In genomic region chr11:72716788-72717435, GRCh38 we compare ENCODE assay signal across 15 cellular contexts.
"Had no signal": no experiment of that assay in that cellular context is flagged by ENCODE, and none has a peak within 500 bp of the region (broad histone marks: within the 10 kb centered on the region; RNA-seq: fewer than 3 reads in every experiment).

No MANE protein-coding gene starts in this region.

- H3K27ac ChIP-seq: foreskin keratinocyte, transverse colon had no signal

- H3K27me3 ChIP-seq: foreskin keratinocyte, transverse colon had no signal

- ATAC-seq: activated CD8-positive, alpha-beta memory T cell treated with anti-CD3 and anti-CD28 coated beads, Interleukin-2, amount 10 ng/mL, durations not matched to agents 7 days and 5 days; left lobe of liver had no signal

- H3K9me3 ChIP-seq: transverse colon had no signal

- H3K4me3 Mint-ChIP-seq: activated CD4-positive, alpha-beta memory T cell treated with anti-CD3 and anti-CD28 coated beads, Interleukin-2, amount 10 ng/mL, durations not matched to agents 7 days and 5 days; activated CD8-positive, alpha-beta memory T cell treated with anti-CD3 and anti-CD28 coated beads, Interleukin-2, amount 10 ng/mL, durations not matched to agents 7 days and 5 days; activated naive CD8-positive, alpha-beta T cell treated with anti-CD3 and anti-CD28 coated beads for 36 hours had no signal

- DNase-seq: activated CD4-positive, alpha-beta memory T cell treated with anti-CD3 and anti-CD28 coated beads, Interleukin-2, amount 10 ng/mL, durations not matched to agents 7 days and 5 days; activated CD4-positive, alpha-beta T cell treated with anti-CD3 and anti-CD28 coated beads for 48 hours; activated CD4-positive, CD25-positive, alpha-beta regulatory T cell; activated CD8-positive, alpha-beta memory T cell treated with anti-CD3 and anti-CD28 coated beads, Interleukin-2, amount 10 ng/mL, durations not matched to agents 7 days and 5 days; activated naive CD4-positive, alpha-beta T cell; activated naive CD8-positive, alpha-beta T cell treated with anti-CD3 and anti-CD28 coated beads for 36 hours; amniotic stem cell; foreskin keratinocyte; mammary epithelial cell; stimulated activated CD4-positive, alpha-beta T cell treated with anti-CD3 and anti-CD28 coated beads, Interleukin-2, amount 100 ng/mL, for 24 hours; stimulated activated naive CD4-positive, alpha-beta T cell treated with Interleukin-2 at 50 U/mL for 16 hours; T-helper 9 cell; transverse colon had no signal

- H3K27me3 Mint-ChIP-seq: activated CD4-positive, alpha-beta memory T cell treated with anti-CD3 and anti-CD28 coated beads, Interleukin-2, amount 10 ng/mL, durations not matched to agents 7 days and 5 days; activated CD8-positive, alpha-beta memory T cell treated with anti-CD3 and anti-CD28 coated beads, Interleukin-2, amount 10 ng/mL, durations not matched to agents 7 days and 5 days; activated naive CD8-positive, alpha-beta T cell treated with anti-CD3 and anti-CD28 coated beads for 36 hours; progenitor cell of endocrine pancreas had no signal

- H3K4me3 ChIP-seq: transverse colon had no signal

- H3K36me3 ChIP-seq: transverse colon had no signal

- H3K27ac Mint-ChIP-seq: activated CD4-positive, alpha-beta memory T cell treated with anti-CD3 and anti-CD28 coated beads, Interleukin-2, amount 10 ng/mL, durations not matched to agents 7 days and 5 days; activated naive CD8-positive, alpha-beta T cell treated with anti-CD3 and anti-CD28 coated beads for 36 hours had no signal

- H3K9me3 Mint-ChIP-seq: activated CD4-positive, alpha-beta memory T cell treated with anti-CD3 and anti-CD28 coated beads, Interleukin-2, amount 10 ng/mL, durations not matched to agents 7 days and 5 days; activated naive CD8-positive, alpha-beta T cell treated with anti-CD3 and anti-CD28 coated beads for 36 hours had no signal
